ENCODE assay signal across 8 cellular contexts in genomic region chr1:21261551-21262281, GRCh38. TPM values are rescaled to one million over a fixed set of nuclear protein-coding genes. Genes with fewer than 3 reads are reported as not detected.
DNase-seq lines count a peak whose midpoint lies in the region; ATAC-seq, FAIRE-seq and TF ChIP-seq lines count a peak whose summit lies in the region.

No MANE protein-coding gene starts in this region.

- peaks cover 40% of the 10 kb centered on the region for H3K4me1 ChIP-seq in keratinocyte (ENCODE audit: control insufficient read depth, extremely low read depth, insufficient read depth, low read length)

- H3K9ac ChIP-seq in keratinocyte (ENCODE audit: control insufficient read depth, extremely low read depth, insufficient read depth, low read length) = peak overlapping the region; percentile 42

- peak overlapping the region; percentile 51 for H3K4me2 ChIP-seq in keratinocyte (ENCODE audit: control insufficient read depth, extremely low read depth, insufficient read depth, low read depth, low read length)

- TF ChIP-seq CTCF in brain microvascular endothelial cell (IDR thresholded peaks at IDR 0.05; ENCODE audit: low read depth, low read length, missing control alignments) (no peak), keratinocyte (optimal IDR thresholded peaks at IDR 0.05 in 1 of 3, IDR thresholded peaks at IDR 0.05 in 1 of 3, conservative IDR thresholded peaks at IDR 0.05 in 1 of 3; ENCODE audit: extremely low read depth in 1 of 3, insufficient read depth in 2 of 3, low read length in 3 of 3) (no peak)

- H3K36me3 ChIP-seq in brain microvascular endothelial cell (replicated peaks) (peaks cover 32% of the 10 kb centered on the region), keratinocyte (ENCODE audit: control insufficient read depth in 2 of 2, extremely low read depth in 1 of 2, insufficient read depth in 2 of 2, low read length in 2 of 2) (peaks cover 9 to 14% of the 10 kb centered on the region in 2 experiments)

- H2AFZ ChIP-seq in keratinocyte (ENCODE audit: control insufficient read depth, low read length) = no peak overlapping the region

- no peaks in the 10 kb centered on the region for H3K79me2 ChIP-seq in keratinocyte (ENCODE audit: control insufficient read depth, insufficient read depth, low read length)

- peak; percentile 65 for DNase-seq in Caki2 (ENCODE audit: low read depth)
- DNase-seq in NCI-H226 = peak; percentile 12
- DNase-seq in brain microvascular endothelial cell = peak; percentile 98
- DNase-seq in keratinocyte (ENCODE audit: low read depth, low spot score) = no peak
- DNase-seq in NAMALWA (ENCODE audit: low spot score) = no peak
- no peak for DNase-seq in activated effector memory CD4-positive, alpha-beta T cell treated with Interleukin-2 at 50 U/mL for 16 hours

- no peaks in the 10 kb centered on the region for H3K27me3 ChIP-seq in brain microvascular endothelial cell (replicated peaks)
- no peaks in the 10 kb centered on the region for H3K27me3 ChIP-seq in keratinocyte (ENCODE audit: control insufficient read depth, extremely low read depth, insufficient read depth, low read length)

- H4K20me1 ChIP-seq in keratinocyte (ENCODE audit: control insufficient read depth, extremely low read depth, insufficient read depth, low read length) = no peaks in the 10 kb centered on the region

- in situ Hi-C loops in Caki2 (cut with HindIII; ENCODE audit: low pct_unique_long_range_greater_than_20kb, low sequenced_read_pairs) (no loop called here), brain microvascular endothelial cell (cut with HindIII; ENCODE audit: low pct_ligation_motif_present, low sequenced_read_pairs) (loop anchor here (5.0 kb wide), 1 partner anchor 76 kb away; no protein-coding TSS in a partner anchor)

- H3K9me1 ChIP-seq in keratinocyte (ENCODE audit: control insufficient read depth, extremely low read depth, insufficient read depth, low read length) = no peaks in the 10 kb centered on the region

- H3K27ac ChIP-seq in brain microvascular endothelial cell (peak overlapping the region; percentile 97), keratinocyte (ENCODE audit: control insufficient read depth, insufficient read depth, low read length) (peak overlapping the region; percentile 65), skin epidermis (peak overlapping the region in 20 of 21 experiments; percentile 3 to 91 (median 76))

- ATAC-seq in GM19023 (IDR thresholded peaks at IDR 0.05; ENCODE audit: unreplicated experiment) = no peak

- peak; percentile 90 for FAIRE-seq in keratinocyte (lab: Jason Lieb, UNC)

- H3K4me3 ChIP-seq in brain microvascular endothelial cell (ENCODE audit: low read depth, low read length) = no peak overlapping the region
- H3K4me3 ChIP-seq in keratinocyte (ENCODE audit: control insufficient read depth in 2 of 3, extremely low read depth in 1 of 3, insufficient read depth in 2 of 3, low read depth in 1 of 3, low read length in 3 of 3) = peak overlapping the region in 1 of 3 experiments; percentile 30
- H3K4me3 ChIP-seq in skin epidermis = no peak overlapping the region

- dilution Hi-C loops in keratinocyte (cut with MboI; ENCODE audit: extremely low pct_ligation_motif_present, low sequenced_read_pairs) = no loop called here

- H3K9me3 ChIP-seq in keratinocyte (ENCODE audit: control insufficient read depth, low read depth, low read length) = no peaks in the 10 kb centered on the region

RNA-seq across cellular contexts. Expression of gene ECE1, which starts 28.5 kb away (rescaled TPM):
- 79.6 and 82.8 TPM in 2 replicates for total RNA-seq in Caki2 (2014; rRNA removed; shearing (Covaris generic); ENCODE audit: low replicate concordance)
- polyA plus RNA-seq in keratinocyte = 30.9 to 59.1 TPM (median 55.5 TPM) in 3 replicates
- polyA plus RNA-seq in keratinocyte (2011; ENCODE audit: low read depth) = 25.1 TPM
- 27.2 and 30.0 TPM in 2 replicates for polyA plus RNA-seq in keratinocyte (2011; cell fraction: cytosol; rRNA removed)
- polyA plus RNA-seq in keratinocyte (2011; cell fraction: nucleus; rRNA removed) = 101 and 110 TPM in 2 replicates
- polyA plus RNA-seq in keratinocyte (2012; ENCODE audit: low replicate concordance) = 28.3 and 58.7 TPM in 2 replicates
- polyA minus RNA-seq in keratinocyte = 30.9 to 124 TPM (median 45.5 TPM) in 3 replicates
- polyA minus RNA-seq in keratinocyte (2011; cell fraction: cytosol; rRNA and poly(A)+ RNA removed) = 38.0 TPM
- 86.6 and 113 TPM in 2 replicates for polyA minus RNA-seq in keratinocyte (2011; cell fraction: nucleus; rRNA and poly(A)+ RNA removed)

Comparison
In these comparisons a context has a peak if more than half of its experiments do, and no peak if none do; other contexts are left out.
1. DNase-seq: peak in Caki2 (single experiment), NCI-H226 (single experiment) and brain microvascular endothelial cell (single experiment); none in keratinocyte (single experiment), NAMALWA (single experiment) and activated effector memory CD4-positive, alpha-beta T cell treated with Interleukin-2 at 50 U/mL for 16 hours (single experiment).
2. Peak in every context shown above with its lines, with median percentiles within 50 percentile points of each other: H3K27ac ChIP-seq.